Comparison of ENCODE assay signal across 18 cellular contexts in genomic region chr2:191855382-191855781, GRCh38. TPM values are rescaled to one million over a fixed set of nuclear protein-coding genes. Genes with fewer than 3 reads are reported as not detected.
"Had no signal": no experiment of that assay in that cellular context is flagged by ENCODE, and none has a peak within 500 bp of the region (broad histone marks: within the 10 kb centered on the region; RNA-seq: fewer than 3 reads in every experiment).

No MANE protein-coding gene starts in this region.

- H3K4me3 Mint-ChIP-seq: activated naive CD4-positive, alpha-beta T cell treated with anti-CD3 and anti-CD28 coated beads, Interleukin-2, amount 50 U/mL, for 24 hours; dendritic cell treated with granulocyte-macrophage colony-stimulating factor and Interleukin-4, amounts not matched to agents 40 ng/mL and 50 ng/mL, for 4 days; effector memory CD8-positive, alpha-beta T cell had no signal

- H3K27ac Mint-ChIP-seq: activated naive CD4-positive, alpha-beta T cell treated with anti-CD3 and anti-CD28 coated beads, Interleukin-2, amount 50 U/mL, for 24 hours; dendritic cell treated with granulocyte-macrophage colony-stimulating factor and Interleukin-4, amounts not matched to agents 40 ng/mL and 50 ng/mL, for 4 days; effector memory CD8-positive, alpha-beta T cell had no signal

- H3K9me3 Mint-ChIP-seq: dendritic cell treated with granulocyte-macrophage colony-stimulating factor and Interleukin-4, amounts not matched to agents 40 ng/mL and 50 ng/mL, for 4 days; effector memory CD8-positive, alpha-beta T cell had no signal

- H3K79me2 ChIP-seq: parathyroid adenoma had no signal

- H3K27ac ChIP-seq: ascending aorta, breast epithelium, epithelial cell of prostate, neutrophil, parathyroid adenoma, tibial nerve had no signal

- H3K4me3 ChIP-seq: ascending aorta, breast epithelium, sigmoid colon, tibial nerve had no signal

- DNase-seq: activated CD4-positive, alpha-beta T cell treated with anti-CD3 and anti-CD28 coated beads, Interleukin-2, amount 50 U/mL, for 48 hours; activated gamma-delta T cell; effector memory CD8-positive, alpha-beta T cell; foreskin fibroblast; mammary epithelial cell; sigmoid colon; stimulated activated CD8-positive, alpha-beta memory T cell treated with anti-CD3 and anti-CD28 coated beads, Interleukin-4, amount 100 ng/mL, for 48 hours; stimulated activated naive CD4-positive, alpha-beta T cell had no signal

- ATAC-seq: effector memory CD8-positive, alpha-beta T cell; left lobe of liver had no signal

- H3K36me3 Mint-ChIP-seq: activated naive CD4-positive, alpha-beta T cell treated with anti-CD3 and anti-CD28 coated beads, Interleukin-2, amount 50 U/mL, for 24 hours had no signal

- H3K9me3 ChIP-seq: ascending aorta, breast epithelium, neutrophil, sigmoid colon had no signal

- H3K27me3 Mint-ChIP-seq: dendritic cell treated with granulocyte-macrophage colony-stimulating factor and Interleukin-4, amounts not matched to agents 40 ng/mL and 50 ng/mL, for 4 days had no signal

- H3K9ac ChIP-seq: parathyroid adenoma had no signal

- H3K36me3 ChIP-seq: ascending aorta, breast epithelium, neutrophil, sigmoid colon, tibial nerve had no signal

- H3K27me3 ChIP-seq: ascending aorta, breast epithelium, neutrophil, sigmoid colon, tibial nerve had no signal

- H3K4me1 Mint-ChIP-seq: activated naive CD4-positive, alpha-beta T cell treated with anti-CD3 and anti-CD28 coated beads, Interleukin-2, amount 50 U/mL, for 24 hours had no signal

- H3K4me1 ChIP-seq: ascending aorta, breast epithelium, parathyroid adenoma had no signal

- H2AFZ ChIP-seq: parathyroid adenoma had no signal

RNA-seq across cellular contexts. Expression of gene CAVIN2, which starts 8.5 kb away (rescaled TPM):
- total RNA-seq: T-helper 2 cell treated with Interferon-gamma antibody and Interleukin-4, amounts not matched to agents 100 ng/mL and 5 ng/mL, for 36 hours had no signal
